ENCODE assay signal across 23 cellular contexts in genomic region chrX:50154429-50154828, GRCh38. TPM values are rescaled to one million over a fixed set of nuclear protein-coding genes. Genes with fewer than 3 reads are reported as not detected.
"Had no signal": no experiment of that assay in that cellular context is flagged by ENCODE, and none has a peak within 500 bp of the region (broad histone marks: within the 10 kb centered on the region; RNA-seq: fewer than 3 reads in every experiment).

No MANE protein-coding gene starts in this region.

- ATAC-seq: effector memory CD8-positive, alpha-beta T cell; naive thymus-derived CD4-positive, alpha-beta T cell had no signal

- H3K36me3 Mint-ChIP-seq: naive thymus-derived CD4-positive, alpha-beta T cell had no signal

- DNase-seq: effector memory CD8-positive, alpha-beta T cell; head of caudate nucleus; hippocampal formation; left ventricle myocardium inferior; mesenchymal stem cell; midbrain; naive thymus-derived CD4-positive, alpha-beta T cell; stimulated activated CD4-positive, alpha-beta T cell treated with anti-CD3 and anti-CD28 coated beads, Interleukin-2, amount 100 ng/mL, for 48 hours; stimulated activated naive CD4-positive, alpha-beta T cell treated with Interleukin-2 at 50 U/mL for 16 hours; trophoblast cell had no signal

- H3K27me3 Mint-ChIP-seq: central memory CD8-positive, alpha-beta T cell; dendritic cell treated with granulocyte-macrophage colony-stimulating factor and Interleukin-4, amounts not matched to agents 40 ng/mL and 50 ng/mL, for 4 days; effector memory CD8-positive, alpha-beta T cell had no signal

- H3K4me1 Mint-ChIP-seq: central memory CD8-positive, alpha-beta T cell; naive thymus-derived CD4-positive, alpha-beta T cell; neural crest cell had no signal

- H3K36me3 ChIP-seq: esophagus muscularis mucosa, left ventricle myocardium inferior, right atrium auricular region had no signal

- H3K4me2 ChIP-seq: smooth muscle cell had no signal

- H3K9me3 Mint-ChIP-seq: central memory CD8-positive, alpha-beta T cell; dendritic cell treated with granulocyte-macrophage colony-stimulating factor and Interleukin-4, amounts not matched to agents 40 ng/mL and 50 ng/mL, for 4 days; effector memory CD8-positive, alpha-beta T cell; naive thymus-derived CD4-positive, alpha-beta T cell had no signal

- H3K4me1 ChIP-seq: esophagus muscularis mucosa, left ventricle myocardium inferior, right atrium auricular region had no signal

- H3K27me3 ChIP-seq: esophagus muscularis mucosa, right atrium auricular region had no signal

- H3K27ac ChIP-seq: epithelial cell of prostate, esophagus muscularis mucosa, left ventricle myocardium inferior, right atrium auricular region had no signal

- H3K4me3 Mint-ChIP-seq: central memory CD8-positive, alpha-beta T cell; dendritic cell treated with granulocyte-macrophage colony-stimulating factor and Interleukin-4, amounts not matched to agents 40 ng/mL and 50 ng/mL, for 4 days; effector memory CD8-positive, alpha-beta T cell; naive thymus-derived CD4-positive, alpha-beta T cell; neural crest cell had no signal

- H3K9me3 ChIP-seq: esophagus muscularis mucosa, left ventricle myocardium inferior, right atrium auricular region had no signal

- H3K27ac Mint-ChIP-seq: dendritic cell treated with granulocyte-macrophage colony-stimulating factor and Interleukin-4, amounts not matched to agents 40 ng/mL and 50 ng/mL, for 4 days; effector memory CD8-positive, alpha-beta T cell; naive thymus-derived CD4-positive, alpha-beta T cell had no signal

- H3K4me3 ChIP-seq: esophagus muscularis mucosa, left ventricle myocardium inferior, lung, right atrium auricular region, smooth muscle cell had no signal

RNA-seq across cellular contexts. Expression of gene AKAP4, which starts 46.4 kb away (rescaled TPM):
- total RNA-seq: esophagus muscularis mucosa; fibroblast of villous mesenchyme; kidney epithelial cell; left ventricle myocardium inferior; lung; naive thymus-derived CD4-positive, alpha-beta T cell; neural crest cell; osteocyte; posterior vena cava; right atrium auricular region; smooth muscle cell had no signal
- polyA plus RNA-seq: lung; naive thymus-derived CD4-positive, alpha-beta T cell; smooth muscle cell; urinary bladder had no signal

RNA-seq across cellular contexts. Expression of gene CCNB3, which starts 50.1 kb away (rescaled TPM):
- total RNA-seq: right atrium auricular region had no signal
- polyA plus RNA-seq: smooth muscle cell had no signal
